ENCODE assay signal across 8 cellular contexts in genomic region chr12:48001426-48002178, GRCh38. TPM values are rescaled to one million over a fixed set of nuclear protein-coding genes. Genes with fewer than 3 reads are reported as not detected.
DNase-seq lines count a peak whose midpoint lies in the region; ATAC-seq and TF ChIP-seq lines count a peak whose summit lies in the region.

No MANE protein-coding gene starts in this region.

- peak overlapping the region; percentile 29 to 34 for H3K4me3 ChIP-seq in CD4-positive, alpha-beta memory T cell (ENCODE audit: low read length in 2 of 2)
- H3K4me3 ChIP-seq in HUES6 (ENCODE audit: low read depth, low read length): peak overlapping the region; percentile 60
- peak overlapping the region; percentile 31 for H3K4me3 ChIP-seq in parathyroid adenoma (ENCODE audit: low read depth, low read length)

- H3K4me1 ChIP-seq in CD4-positive, alpha-beta memory T cell (ENCODE audit: insufficient read depth, low read length): peaks cover 44% of the 10 kb centered on the region
- H3K4me1 ChIP-seq in HUES6 (ENCODE audit: control insufficient read depth, insufficient read depth, low read length): peaks cover 39% of the 10 kb centered on the region
- H3K4me1 ChIP-seq in parathyroid adenoma: peaks cover 12% of the 10 kb centered on the region

- no peak overlapping the region for H3K27ac ChIP-seq in CD4-positive, alpha-beta memory T cell (ENCODE audit: low read depth, low read length)
- H3K27ac ChIP-seq in HUES6 (ENCODE audit: low read depth, low read length) (no peak overlapping the region), parathyroid adenoma (no peak overlapping the region)

- peaks cover 60 to 67% of the 10 kb centered on the region in 2 donors for H3K27me3 Mint-ChIP-seq in CD4-positive, alpha-beta memory T cell
- H3K27me3 Mint-ChIP-seq in activated CD4-positive, alpha-beta memory T cell treated with anti-CD3 and anti-CD28 coated beads for 36 hours: peaks cover 78% of the 10 kb centered on the region

- no peak for TF ChIP-seq CTCF in parathyroid adenoma (IDR thresholded peaks at IDR 0.05)

- H3K79me2 ChIP-seq in parathyroid adenoma: no peaks in the 10 kb centered on the region

- H3K9ac ChIP-seq in HUES6 (ENCODE audit: low read length) (no peak overlapping the region), parathyroid adenoma (no peak overlapping the region)

- no peaks in the 10 kb centered on the region for H3K36me3 ChIP-seq in CD4-positive, alpha-beta memory T cell (ENCODE audit: insufficient read depth, low read length)
- H3K36me3 ChIP-seq in HUES6 (ENCODE audit: control insufficient read depth, insufficient read depth, low read length) (no peaks in the 10 kb centered on the region), parathyroid adenoma (ENCODE audit: control insufficient read depth, insufficient read depth, low read length) (no peaks in the 10 kb centered on the region)

- no peaks in the 10 kb centered on the region for H3K9me3 ChIP-seq in CD4-positive, alpha-beta memory T cell (ENCODE audit: control insufficient read depth in 1 of 2, low read length in 2 of 2)
- H3K9me3 ChIP-seq in HUES6 (ENCODE audit: control insufficient read depth, insufficient read depth, low read depth, low read length) (no peaks in the 10 kb centered on the region), parathyroid adenoma (ENCODE audit: control insufficient read depth, low read length) (no peaks in the 10 kb centered on the region)

- CTCF ChIA-PET in CD4-positive, alpha-beta memory T cell (lab: Charles Lee; ENCODE audit: partially characterized antibody): interaction anchor here (1.0 kb wide), 1 partner anchor 97 kb away, joined by 3 read pairs; the partner anchor contains the start of gene VDR
- CTCF ChIA-PET in activated CD4-positive, alpha-beta memory T cell treated with anti-CD3 and anti-CD28 coated beads for 36 hours (lab: Charles Lee): interaction anchor here (0.6 to 1.1 kb wide), 3 partner anchors 38 to 617 kb away, joined by 3 to 5 read pairs (median 3); partner anchors contain the start of gene TMEM106C

- H3K4me1 Mint-ChIP-seq in CD4-positive, alpha-beta memory T cell: peaks cover 25 to 44% (median 35%) of the 10 kb centered on the region in 4 donors
- peaks cover 36% of the 10 kb centered on the region for H3K4me1 Mint-ChIP-seq in activated CD4-positive, alpha-beta memory T cell treated with anti-CD3 and anti-CD28 coated beads for 36 hours (ENCODE audit: low read depth)

- H3K36me3 Mint-ChIP-seq in CD4-positive, alpha-beta memory T cell: no peaks in the 10 kb centered on the region
- no peaks in the 10 kb centered on the region for H3K36me3 Mint-ChIP-seq in activated CD4-positive, alpha-beta memory T cell treated with anti-CD3 and anti-CD28 coated beads for 36 hours

- no peak overlapping the region for H3K27ac Mint-ChIP-seq in CD4-positive, alpha-beta memory T cell
- no peak overlapping the region for H3K27ac Mint-ChIP-seq in activated CD4-positive, alpha-beta memory T cell treated with anti-CD3 and anti-CD28 coated beads for 36 hours

- POLR2A ChIA-PET in CD4-positive, alpha-beta memory T cell (lab: Charles Lee; ENCODE audit: partially characterized antibody): no interaction called here
- POLR2A ChIA-PET in activated CD4-positive, alpha-beta memory T cell treated with anti-CD3 and anti-CD28 coated beads for 36 hours (lab: Charles Lee): no interaction called here

- peak overlapping the region; percentile 53 for H2AFZ ChIP-seq in parathyroid adenoma

- peaks cover 0 to 2% (median 0%) of the 10 kb centered on the region in 8 donors for H3K9me3 Mint-ChIP-seq in CD4-positive, alpha-beta memory T cell
- no peaks in the 10 kb centered on the region for H3K9me3 Mint-ChIP-seq in activated CD4-positive, alpha-beta memory T cell treated with anti-CD3 and anti-CD28 coated beads for 36 hours

- ATAC-seq in HG02623 (IDR thresholded peaks at IDR 0.05; ENCODE audit: unreplicated experiment): no peak

- H3K4me3 Mint-ChIP-seq in CD4-positive, alpha-beta memory T cell: peak overlapping the region; percentile 76 to 88 (median 86)
- H3K4me3 Mint-ChIP-seq in activated CD4-positive, alpha-beta memory T cell treated with anti-CD3 and anti-CD28 coated beads for 36 hours: peak overlapping the region; percentile 61

- H3K4me2 ChIP-seq in parathyroid adenoma (ENCODE audit: low read length): peak overlapping the region; percentile 66

- intact Hi-C loops in CD4-positive, alpha-beta memory T cell (cut with micrococcal nuclease): no loop called here
- intact Hi-C loops in activated CD4-positive, alpha-beta memory T cell treated with anti-CD3 and anti-CD28 coated beads for 36 hours (cut with micrococcal nuclease): loop anchor here (5.0 kb wide), 1 partner anchor 186 kb away; no protein-coding TSS in a partner anchor

- H3K27me3 ChIP-seq in CD4-positive, alpha-beta memory T cell (ENCODE audit: insufficient read depth, low read length): peaks cover 64% of the 10 kb centered on the region
- H3K27me3 ChIP-seq in HUES6 (ENCODE audit: control insufficient read depth, insufficient read depth, low read length): peaks cover 100% of the 10 kb centered on the region
- H3K27me3 ChIP-seq in parathyroid adenoma (ENCODE audit: control insufficient read depth, insufficient read depth, low read length): peaks cover 13% of the 10 kb centered on the region

- peak in 1 of 5 donors; percentile 12 for DNase-seq in CD4-positive, alpha-beta memory T cell
- DNase-seq in activated CD4-positive, alpha-beta memory T cell treated with anti-CD3 and anti-CD28 coated beads for 36 hours: peak; percentile 24
- DNase-seq in glomerular visceral epithelial cell (ENCODE audit: extremely low spot score) (peak; percentile 30), mesenteric fat pad (ENCODE audit: low spot score) (no peak), DMS114 treated with DMSO at 0.1 percent for 48 hours (lab: John Stamatoyannopoulos, UW; ENCODE audit: unreplicated experiment) (no peak)

RNA-seq across cellular contexts. Expression of gene COL2A1, which starts 2.7 kb away (rescaled TPM):
- not detected for total RNA-seq in CD4-positive, alpha-beta memory T cell
- polyA plus RNA-seq in CD4-positive, alpha-beta memory T cell: not detected
- not detected for total RNA-seq in activated CD4-positive, alpha-beta memory T cell treated with anti-CD3 and anti-CD28 coated beads for 36 hours
- not detected for total RNA-seq in mesenteric fat pad

RNA-seq across cellular contexts. Expression of gene TMEM106C, which starts 38.2 kb away (rescaled TPM):
- 10 to 100 TPM; 42.5 to 42.7 TPM for total RNA-seq in CD4-positive, alpha-beta memory T cell
- polyA plus RNA-seq in CD4-positive, alpha-beta memory T cell: 10 to 100 TPM; 46.6 to 77.4 TPM
- 100 to 1,000 TPM; 179 to 182 TPM for total RNA-seq in activated CD4-positive, alpha-beta memory T cell treated with anti-CD3 and anti-CD28 coated beads for 36 hours
- total RNA-seq in mesenteric fat pad: 34.5 TPM

Comparison
In these comparisons a context has a peak if more than half of its experiments do, and no peak if none do; other contexts are left out.
1. DNase-seq: peak in activated CD4-positive, alpha-beta memory T cell treated with anti-CD3 and anti-CD28 coated beads for 36 hours (single experiment) and glomerular visceral epithelial cell (single experiment); none in mesenteric fat pad (single experiment) and DMS114 treated with DMSO at 0.1 percent for 48 hours (single experiment).
2. Peak in every context shown above with its lines, with median percentiles within 50 percentile points of each other: H3K4me3 ChIP-seq.